In the genomic region with DNA sequence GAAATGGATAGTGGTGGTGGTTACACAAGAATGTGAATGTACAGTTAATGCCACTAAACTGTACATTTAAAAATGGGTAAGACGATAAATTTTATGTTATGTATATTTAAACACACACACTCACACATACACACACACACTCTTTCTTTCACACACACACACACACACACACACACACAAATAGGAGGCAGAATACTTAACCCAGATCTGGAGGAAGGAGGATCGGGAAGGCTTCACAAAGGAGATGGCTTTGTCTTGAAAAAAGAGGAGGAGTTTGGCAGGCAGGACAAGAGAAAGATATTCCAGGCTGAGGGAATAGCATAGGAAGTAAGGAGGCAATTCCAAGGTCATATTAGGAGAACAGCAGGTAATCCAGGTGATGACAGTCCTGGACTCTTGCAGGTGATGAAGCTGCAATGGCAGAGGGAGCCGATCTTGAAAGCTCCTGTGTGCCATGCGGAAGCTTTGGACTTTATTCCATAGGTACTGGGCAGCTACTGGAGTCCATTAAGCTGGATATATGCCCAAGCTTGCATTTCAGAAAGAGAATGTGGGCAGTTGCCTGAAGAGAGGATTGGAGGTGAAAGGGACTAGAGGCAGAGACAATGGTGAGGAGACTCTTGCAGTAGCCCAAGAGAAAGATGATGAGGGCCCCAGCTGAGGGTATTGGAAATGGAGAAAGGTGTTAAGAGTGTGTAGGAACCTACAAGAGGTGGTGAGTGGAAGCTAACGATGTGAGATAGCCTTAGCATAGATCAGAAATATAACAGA, we compare ENCODE assay signal across 21 cellular contexts. TPM values are rescaled to one million over a fixed set of nuclear protein-coding genes. Genes with fewer than 3 reads are reported as not detected.
DNase-seq lines count a peak whose midpoint lies in the region; ATAC-seq, FAIRE-seq and TF ChIP-seq lines count a peak whose summit lies in the region.
"Had no signal": no experiment of that assay in that cellular context is flagged by ENCODE, and none has a peak within 500 bp of the region (broad histone marks: within the 10 kb centered on the region; RNA-seq: fewer than 3 reads in every experiment).

No MANE protein-coding gene starts in this region.

- no peak overlapping the region for H3K4me3 ChIP-seq in H1 (ENCODE audit: extremely low read depth in 1 of 4, insufficient read depth in 2 of 4, low read depth in 3 of 4, low read length in 4 of 4)
- H3K4me3 ChIP-seq in stomach = peak overlapping the region; percentile 24 to 46 (median 32)
- H3K4me3 ChIP-seq in right cardiac atrium (ENCODE audit: low read length) = no peak overlapping the region
- H3K4me3 ChIP-seq: cardiac muscle cell had no signal

- no peak overlapping the region for H3K23ac ChIP-seq in H1 (ENCODE audit: insufficient read length)

- H3K27ac Mint-ChIP-seq in T-helper 1 cell treated with Interleukin-12 subunit alpha and Interleukin-12 subunit beta and Interleukin-4 antibody, amounts not matched to agents 30 μg/mL and 1 μg/mL, for 36 hours = no peak overlapping the region
- H3K27ac Mint-ChIP-seq in activated CD4-positive, alpha-beta memory T cell treated with anti-CD3 and anti-CD28 coated beads, Interleukin-2, amount 10 ng/mL, durations not matched to agents 7 days and 5 days = peak overlapping the region; percentile 44
- H3K27ac Mint-ChIP-seq: mesothelial cell of epicardium, T-helper 17 cell had no signal

- H3K4me1 Mint-ChIP-seq in T-helper 1 cell treated with Interleukin-12 subunit alpha and Interleukin-12 subunit beta and Interleukin-4 antibody, amounts not matched to agents 30 μg/mL and 1 μg/mL, for 36 hours (ENCODE audit: low read depth) = peaks cover 34% of the 10 kb centered on the region
- peaks cover 64% of the 10 kb centered on the region for H3K4me1 Mint-ChIP-seq in activated CD4-positive, alpha-beta memory T cell treated with anti-CD3 and anti-CD28 coated beads, Interleukin-2, amount 10 ng/mL, durations not matched to agents 7 days and 5 days
- H3K4me1 Mint-ChIP-seq: mesothelial cell of epicardium had no signal

- no peak overlapping the region for H3K56ac ChIP-seq in H1 (replicated peaks; ENCODE audit: insufficient read length, low read depth, low read length)

- H2BK20ac ChIP-seq in H1 (ENCODE audit: low read length) = no peak overlapping the region

- H3K27me3 ChIP-seq in H1 (replicated peaks in 1 of 4; ENCODE audit: control insufficient read depth in 3 of 4, extremely low read depth in 1 of 4, insufficient read depth in 3 of 4, low read length in 3 of 4) (no peaks in the 10 kb centered on the region), stomach (no peaks in the 10 kb centered on the region), right cardiac atrium (ENCODE audit: control insufficient read depth, insufficient read depth) (no peaks in the 10 kb centered on the region)
- H3K27me3 ChIP-seq: cardiac muscle cell, pancreas, tibial nerve had no signal

- H4K5ac ChIP-seq in H1 (ENCODE audit: insufficient read length, low read depth, low read length) = no peak overlapping the region

- H2BK15ac ChIP-seq in H1 (ENCODE audit: low read length) = no peak overlapping the region

- H4K8ac ChIP-seq in H1 (ENCODE audit: extremely low read depth, insufficient read depth, low read length) = no peak overlapping the region

- H3K79me2 ChIP-seq in H1 (ENCODE audit: control insufficient read depth in 1 of 2, insufficient read depth in 2 of 2, low read length in 2 of 2) = no peaks in the 10 kb centered on the region

- no peak for FAIRE-seq in H1 (lab: Jason Lieb, UNC)
- FAIRE-seq: A204.1, islet of Langerhans, pancreas had no signal

- H3K9ac ChIP-seq in H1 (replicated peaks in 1 of 4; ENCODE audit: extremely low read depth in 1 of 4, low read depth in 3 of 4, low read length in 3 of 4) = no peak overlapping the region

- TF ChIP-seq POLR2A in H1 (IDR thresholded peaks at IDR 0.05; ENCODE audit: control extremely low read depth in 1 of 2, low read depth in 2 of 2, low read length in 2 of 2) = no peak
- no peak for TF ChIP-seq POLR2A in stomach (IDR thresholded peaks at IDR 0.05)

- H3K27me3 Mint-ChIP-seq in T-helper 1 cell treated with Interleukin-12 subunit alpha and Interleukin-12 subunit beta and Interleukin-4 antibody, amounts not matched to agents 30 μg/mL and 1 μg/mL, for 36 hours (ENCODE audit: low read depth) = no peaks in the 10 kb centered on the region
- H3K27me3 Mint-ChIP-seq in activated CD4-positive, alpha-beta memory T cell treated with anti-CD3 and anti-CD28 coated beads, Interleukin-2, amount 10 ng/mL, durations not matched to agents 7 days and 5 days = peaks cover 2% of the 10 kb centered on the region

- no peak for DNase-seq in T-helper 1 cell
- DNase-seq in activated CD4-positive, alpha-beta memory T cell treated with anti-CD3 and anti-CD28 coated beads, Interleukin-2, amount 10 ng/mL, durations not matched to agents 7 days and 5 days = no peak
- DNase-seq in H1 (ENCODE audit: low read depth in 1 of 2, low spot score in 2 of 2) = no peak
- no peak for DNase-seq in stomach
- DNase-seq in right cardiac atrium = no peak
- no peak for DNase-seq in DMS153 treated with DMSO at 0.1 percent for 48 hours (lab: John Stamatoyannopoulos, UW; ENCODE audit: unreplicated experiment)
- DNase-seq: activated CD4-positive, alpha-beta T cell treated with anti-CD3 and anti-CD28 coated beads, Interleukin-2, amount 50 U/mL, for 1 hour; activated naive CD4-positive, alpha-beta T cell; head of caudate nucleus; NCI-H1694 treated with DMSO at 0.1 percent for 48 hours; pancreas; stimulated activated CD4-positive, alpha-beta T cell treated with anti-CD3 and anti-CD28 coated beads, Interleukin-12 subunit alpha, Interleukin-12 subunit beta, amount 100 ng/mL, for 4 hours; T-helper 17 cell had no signal

- no peak overlapping the region for H4K91ac ChIP-seq in H1 (replicated peaks; ENCODE audit: insufficient read length, low read length)

- CTCF ChIA-PET in activated CD4-positive, alpha-beta memory T cell treated with anti-CD3 and anti-CD28 coated beads, Interleukin-2, amount 10 ng/mL, durations not matched to agents 7 days and 5 days (lab: Charles Lee) = no interaction called here
- CTCF ChIA-PET in H1 (lab: Charles Lee; ENCODE audit: partially characterized antibody) = interaction anchor here (0.5 to 1.3 kb wide), 5 partner anchors 25 to 889 kb away, joined by 3 to 4 read pairs (median 4); no protein-coding TSS in a partner anchor

- H3K4me1 ChIP-seq in H1 (replicated peaks in 1 of 4; ENCODE audit: control insufficient read depth in 3 of 4, insufficient read depth in 4 of 4, low read length in 3 of 4) (no peaks in the 10 kb centered on the region), stomach (peaks cover 8 to 66% (median 35%) of the 10 kb centered on the region in 4 donors), right cardiac atrium (ENCODE audit: control insufficient read depth, insufficient read depth, low read length) (peaks cover 5% of the 10 kb centered on the region)
- H3K4me1 ChIP-seq: pancreas had no signal

- peak overlapping the region; percentile 40; the same call in 1 of the 2 replicates for H2AFZ ChIP-seq in H1 (ENCODE audit: low read length)

- no peak overlapping the region for H3K18ac ChIP-seq in H1 (ENCODE audit: extremely low read depth, low read length)

- H2AK5ac ChIP-seq in H1 (ENCODE audit: low read depth, low read length) = no peak overlapping the region

- TF ChIP-seq CTCF in H1 (IDR thresholded peaks at IDR 0.05; ENCODE audit: control extremely low read depth in 1 of 3, insufficient read depth in 1 of 3, low read depth in 1 of 3, low read length in 3 of 3) (no peak), stomach (IDR thresholded peaks at IDR 0.05) (no peak)

- ATAC-seq in HG02623 (IDR thresholded peaks at IDR 0.05; ENCODE audit: unreplicated experiment) = no peak
- no peak for ATAC-seq in right cardiac atrium
- ATAC-seq: T-helper 17 cell had no signal

- POLR2A ChIA-PET in activated CD4-positive, alpha-beta memory T cell treated with anti-CD3 and anti-CD28 coated beads, Interleukin-2, amount 10 ng/mL, durations not matched to agents 7 days and 5 days (lab: Charles Lee) = interaction anchor here (1.0 to 1.8 kb wide), 2 partner anchors 13 to 15 kb away, joined by 4 to 12 read pairs; a partner anchor contains a TSS
- POLR2A ChIA-PET in H1 (lab: Charles Lee; ENCODE audit: partially characterized antibody) = interaction anchor here (0.9 kb wide), 1 partner anchor 11 kb away, joined by 4 read pairs; no protein-coding TSS in a partner anchor

- no peaks in the 10 kb centered on the region for H4K20me1 ChIP-seq in H1 (replicated peaks in 1 of 2; ENCODE audit: control insufficient read depth in 1 of 2, insufficient read depth in 2 of 2, low read length in 2 of 2)

- TF ChIP-seq RAD21 in H1 (IDR thresholded peaks at IDR 0.05 in 1 of 2, conservative IDR thresholded peaks at IDR 0.05 in 1 of 2; ENCODE audit: low read depth in 2 of 2, low read length in 2 of 2) = no peak

- no peak overlapping the region for H3K4ac ChIP-seq in H1 (replicated peaks; ENCODE audit: insufficient read length, low read depth, low read length)

- no peaks in the 10 kb centered on the region for H3K9me3 ChIP-seq in H1 (ENCODE audit: insufficient read depth in 2 of 2, low read depth in 1 of 2, low read length in 1 of 2)
- no peaks in the 10 kb centered on the region for H3K9me3 ChIP-seq in stomach
- H3K9me3 ChIP-seq in right cardiac atrium (ENCODE audit: control insufficient read depth, low read length) = no peaks in the 10 kb centered on the region
- H3K9me3 ChIP-seq: pancreas, tibial nerve had no signal

- no peaks in the 10 kb centered on the region for H3K23me2 ChIP-seq in H1 (ENCODE audit: low read depth, low read length)

- intact Hi-C loops in stomach (cut with DNase I; ENCODE audit: low total_unique reads) = no loop called here
- intact Hi-C loops in right cardiac atrium (cut with DNase I) = no loop called here

- no peaks in the 10 kb centered on the region; the same call in 1 of the 2 replicates for H3K79me1 ChIP-seq in H1 (ENCODE audit: low read depth, low read length)

- no peak overlapping the region for H2BK12ac ChIP-seq in H1 (ENCODE audit: low read depth, low read length)

- H2BK5ac ChIP-seq in H1 (ENCODE audit: low read depth, low read length) = no peak overlapping the region

- H3K4me3 Mint-ChIP-seq in T-helper 1 cell treated with Interleukin-12 subunit alpha and Interleukin-12 subunit beta and Interleukin-4 antibody, amounts not matched to agents 30 μg/mL and 1 μg/mL, for 36 hours = peak overlapping the region; percentile 2
- peak overlapping the region; percentile 7 for H3K4me3 Mint-ChIP-seq in activated CD4-positive, alpha-beta memory T cell treated with anti-CD3 and anti-CD28 coated beads, Interleukin-2, amount 10 ng/mL, durations not matched to agents 7 days and 5 days
- H3K4me3 Mint-ChIP-seq: mesothelial cell of epicardium, T-helper 17 cell had no signal

- H3K4me2 ChIP-seq in H1 (ENCODE audit: insufficient read depth in 1 of 2, low read depth in 2 of 2, low read length in 2 of 2) = no peak overlapping the region

- no peaks in the 10 kb centered on the region for H3K9me3 Mint-ChIP-seq in T-helper 1 cell treated with Interleukin-12 subunit alpha and Interleukin-12 subunit beta and Interleukin-4 antibody, amounts not matched to agents 30 μg/mL and 1 μg/mL, for 36 hours
- no peaks in the 10 kb centered on the region for H3K9me3 Mint-ChIP-seq in activated CD4-positive, alpha-beta memory T cell treated with anti-CD3 and anti-CD28 coated beads, Interleukin-2, amount 10 ng/mL, durations not matched to agents 7 days and 5 days
- H3K9me3 Mint-ChIP-seq: mesothelial cell of epicardium had no signal

- no peaks in the 10 kb centered on the region for H3K36me3 Mint-ChIP-seq in T-helper 1 cell treated with Interleukin-12 subunit alpha and Interleukin-12 subunit beta and Interleukin-4 antibody, amounts not matched to agents 30 μg/mL and 1 μg/mL, for 36 hours (ENCODE audit: low read depth)
- H3K36me3 Mint-ChIP-seq in activated CD4-positive, alpha-beta memory T cell treated with anti-CD3 and anti-CD28 coated beads, Interleukin-2, amount 10 ng/mL, durations not matched to agents 7 days and 5 days (ENCODE audit: low read depth) = no peaks in the 10 kb centered on the region
- H3K36me3 Mint-ChIP-seq: mesothelial cell of epicardium had no signal

- H3K14ac ChIP-seq in H1 (ENCODE audit: insufficient read length) = no peak overlapping the region

- 84% methylated on average over 5 of the region's 5 CpGs; no CpG with 5 or more reads in 1 of the 2 experiments for WGBS in H1 (ENCODE audit: extremely low coverage in 1 of 2, insufficient coverage in 1 of 2, insufficient read length in 1 of 2, insufficient replicate concordance in 2 of 2, low coverage in 1 of 2, low lambda C conversion rate in 2 of 2, missing lambda C conversion rate in 1 of 2), 2 experiments
- 39 to 71% (median 55%) methylated on average over 5 of the region's 5 CpGs for WGBS in stomach, 5 donors
- 85% methylated on average over 5 of the region's 5 CpGs for WGBS in right cardiac atrium

- H3K36me3 ChIP-seq in H1 (ENCODE audit: control insufficient read depth in 2 of 4, insufficient read depth in 4 of 4, low read length in 3 of 4) = no peaks in the 10 kb centered on the region
- no peaks in the 10 kb centered on the region for H3K36me3 ChIP-seq in stomach
- H3K36me3 ChIP-seq: cardiac muscle cell, pancreas, tibial nerve had no signal

- no peak overlapping the region for H3K27ac ChIP-seq in H1 (ENCODE audit: low read depth, low read length)
- peak overlapping the region in 4 of 5 donors; percentile 73 to 83 (median 82) for H3K27ac ChIP-seq in stomach
- no peak overlapping the region for H3K27ac ChIP-seq in right cardiac atrium (ENCODE audit: low read length)
- H3K27ac ChIP-seq: cardiac muscle cell, RWPE1 had no signal

- no peak overlapping the region for H2BK120ac ChIP-seq in H1 (replicated peaks; ENCODE audit: low read depth, low read length)

- no peak for TF ChIP-seq EP300 in H1 (IDR thresholded peaks at IDR 0.05; ENCODE audit: borderline replicate concordance in 1 of 2, low read depth in 2 of 2, low read length in 2 of 2)
- no peak for TF ChIP-seq EP300 in stomach (IDR thresholded peaks at IDR 0.05)

RNA-seq across cellular contexts. Expression of a gene that starts 15.4 kb away (rescaled TPM):
- total RNA-seq in activated CD4-positive, alpha-beta memory T cell treated with anti-CD3 and anti-CD28 coated beads, Interleukin-2, amount 10 ng/mL, durations not matched to agents 7 days and 5 days = 10 to 100 TPM; 34.4 to 36.0 TPM
- 0.23 and 0.58 TPM in 2 replicates for total RNA-seq in H1 (2021; fragmentation: NEBNext Ultra II Directional; extraction: Animal tissue kit (Norgen Biotek cat#: 25700))
- polyA plus RNA-seq in H1 (2011; rRNA removed) (0.11 and 0.29 TPM in 2 replicates), stomach (1 to 10 TPM; 4.9 to 8.6 (median 5.5) TPM), right cardiac atrium (3.8 TPM)
- polyA plus RNA-seq in H1 (2011; cell fraction: cytosol; rRNA removed) = 0.21 TPM
- polyA plus RNA-seq in H1 (2011; cell fraction: nucleus; rRNA removed) = 0.23 TPM
- 0.12 to 0.36 TPM (median 0.31 TPM) in 4 replicates for polyA plus RNA-seq in H1 (2012, experiment 1 of 2)
- not detected for polyA plus RNA-seq in H1 (2012, experiment 2 of 2)
- 0.30 TPM for polyA plus RNA-seq in H1 (2013, experiment 1 of 2)
- polyA plus RNA-seq in H1 (2013, experiment 2 of 2) = 0.35 TPM
- polyA minus RNA-seq in H1 (2011; rRNA and poly(A)+ RNA removed) = 0.44 and 0.98 TPM in 2 replicates
- polyA minus RNA-seq in H1 (2011; cell fraction: cytosol; rRNA and poly(A)+ RNA removed) = not detected
- 1.8 TPM for polyA minus RNA-seq in H1 (2011; cell fraction: nucleus; rRNA and poly(A)+ RNA removed)
- total RNA-seq in stomach (10 to 100 TPM in 4 of 5 donors, 1 to 10 TPM in 1; 1.7 to 95.6 (median 37.3) TPM), right cardiac atrium (10 to 100 TPM; 10.0 to 15.3 (median 12.0) TPM)

Comparison
In these comparisons a context has a peak if more than half of its experiments do, and no peak if none do; other contexts are left out.
1. H3K27ac ChIP-seq: peak in stomach (4 of 5); none in H1 (single experiment) and right cardiac atrium (single experiment).
2. H3K4me3 ChIP-seq: peak in stomach (4 of 4); none in H1 (0 of 4) and right cardiac atrium (single experiment).